Comparison of ENCODE assay signal across 10 cellular contexts in genomic region chr15:74643368-74644204, GRCh38. TPM values are rescaled to one million over a fixed set of nuclear protein-coding genes. Genes with fewer than 3 reads are reported as not detected.
DNase-seq lines count a peak whose midpoint lies in the region; ATAC-seq and TF ChIP-seq lines count a peak whose summit lies in the region.
"Had no signal": no experiment of that assay in that cellular context is flagged by ENCODE, and none has a peak within 500 bp of the region (broad histone marks: within the 10 kb centered on the region; RNA-seq: fewer than 3 reads in every experiment).

No MANE protein-coding gene starts in this region.

- H3K27me3 Mint-ChIP-seq in naive thymus-derived CD8-positive, alpha-beta T cell, result no peaks in the 10 kb centered on the region
- no peaks in the 10 kb centered on the region for H3K27me3 Mint-ChIP-seq in T-cell

- no peaks in the 10 kb centered on the region for H3K27me3 ChIP-seq in vagina

- no peaks in the 10 kb centered on the region for H3K9me3 Mint-ChIP-seq in naive thymus-derived CD8-positive, alpha-beta T cell
- H3K9me3 Mint-ChIP-seq in T-cell, result no peaks in the 10 kb centered on the region

- CTCF ChIA-PET in T-cell (lab: Charles Lee), result no interaction called here

- peaks cover 0 to 9% of the 10 kb centered on the region in 2 donors for H3K36me3 ChIP-seq in vagina

- DNase-seq in Right ventricle myocardium superior (no peak), Right ventricle myocardium inferior (ENCODE audit: missing footprints) (no peak), vagina (ENCODE audit: extremely low spot score in 2 of 2) (peak in 1 of 2 donors; percentile 40), T-cell (no peak), ureter (ENCODE audit: low spot score) (no peak)
- DNase-seq in naive thymus-derived CD8-positive, alpha-beta T cell, result no peak
- DNase-seq: AML-193 had no signal

- intact Hi-C loops in Right ventricle myocardium superior (cut with DNase I), result no loop called here
- intact Hi-C loops in Right ventricle myocardium inferior (cut with DNase I), result no loop called here
- intact Hi-C loops in vagina (cut with DNase I), result no loop called here

- no peak for TF ChIP-seq CTCF in vagina (IDR thresholded peaks at IDR 0.05)

- H3K4me3 Mint-ChIP-seq in naive thymus-derived CD8-positive, alpha-beta T cell, result no peak overlapping the region
- no peak overlapping the region for H3K4me3 Mint-ChIP-seq in T-cell

- TF ChIP-seq POLR2A in vagina (IDR thresholded peaks at IDR 0.05), result no peak

- no peaks in the 10 kb centered on the region for H3K9me3 ChIP-seq in vagina

- POLR2A ChIA-PET in naive thymus-derived CD8-positive, alpha-beta T cell (lab: Charles Lee), result no interaction called here
- POLR2A ChIA-PET in T-cell (lab: Charles Lee), result no interaction called here

- ATAC-seq in Right ventricle myocardium superior (ENCODE audit: poor library complexity) (peak; percentile 17), Right ventricle myocardium inferior (no peak), T-cell (replicated peaks in 1 of 4) (no peak), GM18907 (IDR thresholded peaks at IDR 0.05; ENCODE audit: unreplicated experiment) (no peak)
- ATAC-seq in naive thymus-derived CD8-positive, alpha-beta T cell, result no peak

- H3K4me3 ChIP-seq in vagina, result no peak overlapping the region
- H3K4me3 ChIP-seq: skin epidermis had no signal

- peaks cover 22% of the 10 kb centered on the region for H3K4me1 ChIP-seq in vagina

- H3K27ac Mint-ChIP-seq in naive thymus-derived CD8-positive, alpha-beta T cell, result peak overlapping the region in 6 of 10 donors; percentile 6 to 68 (median 26)
- peak overlapping the region in 1 of 2 donors; percentile 26 for H3K27ac Mint-ChIP-seq in T-cell

- peaks cover 0 to 64% (median 0%) of the 10 kb centered on the region in 3 donors for H3K36me3 Mint-ChIP-seq in naive thymus-derived CD8-positive, alpha-beta T cell
- peaks cover 19% of the 10 kb centered on the region for H3K36me3 Mint-ChIP-seq in T-cell

- H3K27ac ChIP-seq in cingulate gyrus (ENCODE audit: low read depth, low read length), result peak overlapping the region; percentile 24
- peak overlapping the region; percentile 27 for H3K27ac ChIP-seq in vagina

- peaks cover 3 to 28% (median 12%) of the 10 kb centered on the region in 4 donors for H3K4me1 Mint-ChIP-seq in naive thymus-derived CD8-positive, alpha-beta T cell
- H3K4me1 Mint-ChIP-seq in T-cell, result peaks cover 5 to 10% (median 9%) of the 10 kb centered on the region in 3 donors

RNA-seq across cellular contexts. Expression of gene CLK3, which starts 27.9 kb away (rescaled TPM):
- total RNA-seq in Right ventricle myocardium superior (44.0 TPM), Right ventricle myocardium inferior (47.3 TPM), vagina (89.1 TPM), T-cell (100 to 1,000 TPM; 162 to 258 (median 180) TPM), ureter (82.2 TPM)
- total RNA-seq in naive thymus-derived CD8-positive, alpha-beta T cell, result 100 to 1,000 TPM; 223 to 227 TPM
- polyA plus RNA-seq in naive thymus-derived CD8-positive, alpha-beta T cell, result 10 to 100 TPM; 49.0 to 92.8 (median 55.1) TPM

RNA-seq across cellular contexts. Expression of gene EDC3, which starts 52.2 kb away (rescaled TPM):
- 14.4 TPM for total RNA-seq in Right ventricle myocardium superior
- 13.5 TPM for total RNA-seq in Right ventricle myocardium inferior
- 10 to 100 TPM; 38.6 to 41.2 TPM for total RNA-seq in naive thymus-derived CD8-positive, alpha-beta T cell
- 10 to 100 TPM; 29.3 to 35.2 (median 33.9) TPM for polyA plus RNA-seq in naive thymus-derived CD8-positive, alpha-beta T cell
- total RNA-seq in vagina, result 23.8 TPM
- total RNA-seq in T-cell, result 10 to 100 TPM; 31.8 to 49.4 (median 43.2) TPM
- total RNA-seq in ureter, result 40.4 TPM
